ENCODE assay signal across 1 cellular context in the genomic region with DNA sequence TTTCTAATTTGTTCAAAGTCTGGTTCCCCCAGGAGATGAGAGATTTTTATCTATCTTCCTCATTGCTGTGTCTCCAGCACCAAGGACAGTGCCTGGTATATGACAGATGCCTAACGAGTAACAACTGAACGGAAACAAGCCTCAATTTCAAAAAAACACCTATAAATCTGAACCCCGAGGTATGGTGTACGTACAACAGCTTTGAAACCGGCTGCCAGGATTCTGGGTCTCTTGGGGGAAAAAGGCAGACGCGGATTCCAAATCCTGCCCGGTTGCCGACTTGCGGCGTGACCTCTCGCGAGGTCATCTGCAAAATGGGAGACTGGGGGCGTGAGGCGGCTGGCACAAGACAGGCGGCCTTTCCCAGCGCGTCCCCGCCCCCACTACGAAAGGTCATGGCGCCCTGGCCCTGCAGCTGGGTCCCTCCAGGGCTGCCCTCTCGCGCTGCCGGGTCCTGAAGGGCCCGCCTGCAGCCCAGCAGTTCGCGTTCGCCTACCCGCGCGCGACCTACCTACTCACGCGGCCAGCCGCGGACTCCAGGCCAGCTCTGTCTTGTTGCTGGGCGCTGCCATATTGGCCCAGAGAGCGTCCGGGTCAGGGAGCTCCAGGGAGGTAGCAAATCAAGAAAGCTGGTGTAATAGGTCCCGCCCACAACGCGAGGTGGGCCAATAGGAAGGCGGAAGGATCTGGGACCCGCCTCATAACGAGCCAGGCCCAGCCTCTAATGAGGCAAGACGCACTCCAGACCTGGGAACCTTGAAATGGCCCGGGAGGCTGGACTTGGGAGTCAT.
A peak's percentile ranks its signal among the peaks of the same experiment; 100 is the strongest.
TF ChIP-seq lines count a peak whose summit lies in the region.

A gene with protein sequence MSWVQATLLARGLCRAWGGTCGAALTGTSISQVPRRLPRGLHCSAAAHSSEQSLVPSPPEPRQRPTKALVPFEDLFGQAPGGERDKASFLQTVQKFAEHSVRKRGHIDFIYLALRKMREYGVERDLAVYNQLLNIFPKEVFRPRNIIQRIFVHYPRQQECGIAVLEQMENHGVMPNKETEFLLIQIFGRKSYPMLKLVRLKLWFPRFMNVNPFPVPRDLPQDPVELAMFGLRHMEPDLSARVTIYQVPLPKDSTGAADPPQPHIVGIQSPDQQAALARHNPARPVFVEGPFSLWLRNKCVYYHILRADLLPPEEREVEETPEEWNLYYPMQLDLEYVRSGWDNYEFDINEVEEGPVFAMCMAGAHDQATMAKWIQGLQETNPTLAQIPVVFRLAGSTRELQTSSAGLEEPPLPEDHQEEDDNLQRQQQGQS (minus strand): TSS at position 584 of the 791 bp plus-strand sequence. CDS start 9,964 bp downstream, outside the sequence.

TF ChIP-seq in HepG2, 621 proteins besides CTCF, POLR2A, EP300 and RAD21 (continued from another document and continues in another):
- TF ChIP-seq NR1H2 (CRISPR knock-in tag; IDR thresholded peaks at IDR 0.05; ENCODE audit: borderline replicate concordance, low read depth) (no peak), MAZ (IDR thresholded peaks at IDR 0.05; ENCODE audit: borderline replicate concordance, low read depth, low read length) (no peak), MAZ (CRISPR knock-in tag; IDR thresholded peaks at IDR 0.05; ENCODE audit: low read depth) (peak; percentile 93), ZNF274 (CRISPR knock-in tag; IDR thresholded peaks at IDR 0.05) (peak; percentile 87), ZNF207 (IDR thresholded peaks at IDR 0.05; ENCODE audit: borderline replicate concordance) (no peak), ZNF230 (CRISPR knock-in tag; IDR thresholded peaks at IDR 0.05) (peak; percentile 53; the same call in 1 of the 2 replicates), GATA4 (IDR thresholded peaks at IDR 0.05; ENCODE audit: borderline replicate concordance, low read depth) (no peak), ZNF335 (CRISPR knock-in tag; IDR thresholded peaks at IDR 0.05) (peak; percentile 65; the same call in 1 of the 2 replicates), ZNF547 (CRISPR knock-in tag; IDR thresholded peaks at IDR 0.05) (peak; percentile 78; the same call in 1 of the 2 replicates), HNRNPK (IDR thresholded peaks at IDR 0.05; ENCODE audit: low read depth, low read length, poor library complexity, severe bottlenecking) (no peak), MATR3 (CRISPR knock-in tag; IDR thresholded peaks at IDR 0.05) (no peak), ZNF484 (CRISPR knock-in tag; IDR thresholded peaks at IDR 0.05; ENCODE audit: borderline replicate concordance, low read depth) (no peak), ZNF589 (CRISPR knock-in tag; conservative IDR thresholded peaks at IDR 0.05) (peak; percentile 54; the same call in 1 of the 2 replicates), PAF1 (CRISPR knock-in tag; IDR thresholded peaks at IDR 0.05) (no peak)
- TF ChIP-seq, protein P1, sequence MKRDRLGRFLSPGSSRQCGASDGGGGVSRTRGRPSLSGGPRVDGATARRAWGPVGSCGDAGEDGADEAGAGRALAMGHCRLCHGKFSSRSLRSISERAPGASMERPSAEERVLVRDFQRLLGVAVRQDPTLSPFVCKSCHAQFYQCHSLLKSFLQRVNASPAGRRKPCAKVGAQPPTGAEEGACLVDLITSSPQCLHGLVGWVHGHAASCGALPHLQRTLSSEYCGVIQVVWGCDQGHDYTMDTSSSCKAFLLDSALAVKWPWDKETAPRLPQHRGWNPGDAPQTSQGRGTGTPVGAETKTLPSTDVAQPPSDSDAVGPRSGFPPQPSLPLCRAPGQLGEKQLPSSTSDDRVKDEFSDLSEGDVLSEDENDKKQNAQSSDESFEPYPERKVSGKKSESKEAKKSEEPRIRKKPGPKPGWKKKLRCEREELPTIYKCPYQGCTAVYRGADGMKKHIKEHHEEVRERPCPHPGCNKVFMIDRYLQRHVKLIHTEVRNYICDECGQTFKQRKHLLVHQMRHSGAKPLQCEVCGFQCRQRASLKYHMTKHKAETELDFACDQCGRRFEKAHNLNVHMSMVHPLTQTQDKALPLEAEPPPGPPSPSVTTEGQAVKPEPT (CRISPR knock-in tag; IDR thresholded peaks at IDR 0.05; ENCODE audit: low read depth): 0 out of 2 replicates have a peak, but pooled peaks have one; percentile 76
- TF ChIP-seq, protein P2, sequence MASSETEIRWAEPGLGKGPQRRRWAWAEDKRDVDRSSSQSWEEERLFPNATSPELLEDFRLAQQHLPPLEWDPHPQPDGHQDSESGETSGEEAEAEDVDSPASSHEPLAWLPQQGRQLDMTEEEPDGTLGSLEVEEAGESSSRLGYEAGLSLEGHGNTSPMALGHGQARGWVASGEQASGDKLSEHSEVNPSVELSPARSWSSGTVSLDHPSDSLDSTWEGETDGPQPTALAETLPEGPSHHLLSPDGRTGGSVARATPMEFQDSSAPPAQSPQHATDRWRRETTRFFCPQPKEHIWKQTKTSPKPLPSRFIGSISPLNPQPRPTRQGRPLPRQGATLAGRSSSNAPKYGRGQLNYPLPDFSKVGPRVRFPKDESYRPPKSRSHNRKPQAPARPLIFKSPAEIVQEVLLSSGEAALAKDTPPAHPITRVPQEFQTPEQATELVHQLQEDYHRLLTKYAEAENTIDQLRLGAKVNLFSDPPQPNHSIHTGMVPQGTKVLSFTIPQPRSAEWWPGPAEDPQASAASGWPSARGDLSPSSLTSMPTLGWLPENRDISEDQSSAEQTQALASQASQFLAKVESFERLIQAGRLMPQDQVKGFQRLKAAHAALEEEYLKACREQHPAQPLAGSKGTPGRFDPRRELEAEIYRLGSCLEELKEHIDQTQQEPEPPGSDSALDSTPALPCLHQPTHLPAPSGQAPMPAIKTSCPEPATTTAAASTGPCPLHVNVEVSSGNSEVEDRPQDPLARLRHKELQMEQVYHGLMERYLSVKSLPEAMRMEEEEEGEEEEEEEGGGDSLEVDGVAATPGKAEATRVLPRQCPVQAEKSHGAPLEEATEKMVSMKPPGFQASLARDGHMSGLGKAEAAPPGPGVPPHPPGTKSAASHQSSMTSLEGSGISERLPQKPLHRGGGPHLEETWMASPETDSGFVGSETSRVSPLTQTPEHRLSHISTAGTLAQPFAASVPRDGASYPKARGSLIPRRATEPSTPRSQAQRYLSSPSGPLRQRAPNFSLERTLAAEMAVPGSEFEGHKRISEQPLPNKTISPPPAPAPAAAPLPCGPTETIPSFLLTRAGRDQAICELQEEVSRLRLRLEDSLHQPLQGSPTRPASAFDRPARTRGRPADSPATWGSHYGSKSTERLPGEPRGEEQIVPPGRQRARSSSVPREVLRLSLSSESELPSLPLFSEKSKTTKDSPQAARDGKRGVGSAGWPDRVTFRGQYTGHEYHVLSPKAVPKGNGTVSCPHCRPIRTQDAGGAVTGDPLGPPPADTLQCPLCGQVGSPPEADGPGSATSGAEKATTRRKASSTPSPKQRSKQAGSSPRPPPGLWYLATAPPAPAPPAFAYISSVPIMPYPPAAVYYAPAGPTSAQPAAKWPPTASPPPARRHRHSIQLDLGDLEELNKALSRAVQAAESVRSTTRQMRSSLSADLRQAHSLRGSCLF (CRISPR knock-in tag; IDR thresholded peaks at IDR 0.05; ENCODE audit: borderline replicate concordance): no peak
- TF ChIP-seq, protein P3, sequence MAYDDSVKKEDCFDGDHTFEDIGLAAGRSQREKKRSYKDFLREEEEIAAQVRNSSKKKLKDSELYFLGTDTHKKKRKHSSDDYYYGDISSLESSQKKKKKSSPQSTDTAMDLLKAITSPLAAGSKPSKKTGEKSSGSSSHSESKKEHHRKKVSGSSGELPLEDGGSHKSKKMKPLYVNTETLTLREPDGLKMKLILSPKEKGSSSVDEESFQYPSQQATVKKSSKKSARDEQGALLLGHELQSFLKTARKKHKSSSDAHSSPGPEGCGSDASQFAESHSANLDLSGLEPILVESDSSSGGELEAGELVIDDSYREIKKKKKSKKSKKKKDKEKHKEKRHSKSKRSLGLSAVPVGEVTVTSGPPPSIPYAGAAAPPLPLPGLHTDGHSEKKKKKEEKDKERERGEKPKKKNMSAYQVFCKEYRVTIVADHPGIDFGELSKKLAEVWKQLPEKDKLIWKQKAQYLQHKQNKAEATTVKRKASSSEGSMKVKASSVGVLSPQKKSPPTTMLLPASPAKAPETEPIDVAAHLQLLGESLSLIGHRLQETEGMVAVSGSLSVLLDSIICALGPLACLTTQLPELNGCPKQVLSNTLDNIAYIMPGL (CRISPR knock-in tag; IDR thresholded peaks at IDR 0.05; ENCODE audit: borderline replicate concordance in 1 of 2, low read depth in 1 of 2): peak in 1 of 2 experiments; percentile 82; a peak in 2 of 4 replicates
- TF ChIP-seq, protein P4, sequence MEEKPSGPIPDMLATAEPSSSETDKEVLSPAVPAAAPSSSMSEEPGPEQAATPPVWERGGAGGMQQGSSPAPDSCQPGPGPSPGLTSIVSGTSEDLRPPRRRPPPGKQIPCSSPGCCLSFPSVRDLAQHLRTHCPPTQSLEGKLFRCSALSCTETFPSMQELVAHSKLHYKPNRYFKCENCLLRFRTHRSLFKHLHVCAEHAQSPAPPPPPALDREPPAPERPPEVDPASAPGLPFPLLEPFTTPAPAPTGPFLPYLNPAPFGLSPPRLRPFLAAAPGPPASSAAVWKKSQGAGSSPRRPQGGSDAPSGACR (CRISPR knock-in tag; IDR thresholded peaks at IDR 0.05): peak; percentile 72; the same call in 1 of the 2 replicates
- TF ChIP-seq, protein P5, sequence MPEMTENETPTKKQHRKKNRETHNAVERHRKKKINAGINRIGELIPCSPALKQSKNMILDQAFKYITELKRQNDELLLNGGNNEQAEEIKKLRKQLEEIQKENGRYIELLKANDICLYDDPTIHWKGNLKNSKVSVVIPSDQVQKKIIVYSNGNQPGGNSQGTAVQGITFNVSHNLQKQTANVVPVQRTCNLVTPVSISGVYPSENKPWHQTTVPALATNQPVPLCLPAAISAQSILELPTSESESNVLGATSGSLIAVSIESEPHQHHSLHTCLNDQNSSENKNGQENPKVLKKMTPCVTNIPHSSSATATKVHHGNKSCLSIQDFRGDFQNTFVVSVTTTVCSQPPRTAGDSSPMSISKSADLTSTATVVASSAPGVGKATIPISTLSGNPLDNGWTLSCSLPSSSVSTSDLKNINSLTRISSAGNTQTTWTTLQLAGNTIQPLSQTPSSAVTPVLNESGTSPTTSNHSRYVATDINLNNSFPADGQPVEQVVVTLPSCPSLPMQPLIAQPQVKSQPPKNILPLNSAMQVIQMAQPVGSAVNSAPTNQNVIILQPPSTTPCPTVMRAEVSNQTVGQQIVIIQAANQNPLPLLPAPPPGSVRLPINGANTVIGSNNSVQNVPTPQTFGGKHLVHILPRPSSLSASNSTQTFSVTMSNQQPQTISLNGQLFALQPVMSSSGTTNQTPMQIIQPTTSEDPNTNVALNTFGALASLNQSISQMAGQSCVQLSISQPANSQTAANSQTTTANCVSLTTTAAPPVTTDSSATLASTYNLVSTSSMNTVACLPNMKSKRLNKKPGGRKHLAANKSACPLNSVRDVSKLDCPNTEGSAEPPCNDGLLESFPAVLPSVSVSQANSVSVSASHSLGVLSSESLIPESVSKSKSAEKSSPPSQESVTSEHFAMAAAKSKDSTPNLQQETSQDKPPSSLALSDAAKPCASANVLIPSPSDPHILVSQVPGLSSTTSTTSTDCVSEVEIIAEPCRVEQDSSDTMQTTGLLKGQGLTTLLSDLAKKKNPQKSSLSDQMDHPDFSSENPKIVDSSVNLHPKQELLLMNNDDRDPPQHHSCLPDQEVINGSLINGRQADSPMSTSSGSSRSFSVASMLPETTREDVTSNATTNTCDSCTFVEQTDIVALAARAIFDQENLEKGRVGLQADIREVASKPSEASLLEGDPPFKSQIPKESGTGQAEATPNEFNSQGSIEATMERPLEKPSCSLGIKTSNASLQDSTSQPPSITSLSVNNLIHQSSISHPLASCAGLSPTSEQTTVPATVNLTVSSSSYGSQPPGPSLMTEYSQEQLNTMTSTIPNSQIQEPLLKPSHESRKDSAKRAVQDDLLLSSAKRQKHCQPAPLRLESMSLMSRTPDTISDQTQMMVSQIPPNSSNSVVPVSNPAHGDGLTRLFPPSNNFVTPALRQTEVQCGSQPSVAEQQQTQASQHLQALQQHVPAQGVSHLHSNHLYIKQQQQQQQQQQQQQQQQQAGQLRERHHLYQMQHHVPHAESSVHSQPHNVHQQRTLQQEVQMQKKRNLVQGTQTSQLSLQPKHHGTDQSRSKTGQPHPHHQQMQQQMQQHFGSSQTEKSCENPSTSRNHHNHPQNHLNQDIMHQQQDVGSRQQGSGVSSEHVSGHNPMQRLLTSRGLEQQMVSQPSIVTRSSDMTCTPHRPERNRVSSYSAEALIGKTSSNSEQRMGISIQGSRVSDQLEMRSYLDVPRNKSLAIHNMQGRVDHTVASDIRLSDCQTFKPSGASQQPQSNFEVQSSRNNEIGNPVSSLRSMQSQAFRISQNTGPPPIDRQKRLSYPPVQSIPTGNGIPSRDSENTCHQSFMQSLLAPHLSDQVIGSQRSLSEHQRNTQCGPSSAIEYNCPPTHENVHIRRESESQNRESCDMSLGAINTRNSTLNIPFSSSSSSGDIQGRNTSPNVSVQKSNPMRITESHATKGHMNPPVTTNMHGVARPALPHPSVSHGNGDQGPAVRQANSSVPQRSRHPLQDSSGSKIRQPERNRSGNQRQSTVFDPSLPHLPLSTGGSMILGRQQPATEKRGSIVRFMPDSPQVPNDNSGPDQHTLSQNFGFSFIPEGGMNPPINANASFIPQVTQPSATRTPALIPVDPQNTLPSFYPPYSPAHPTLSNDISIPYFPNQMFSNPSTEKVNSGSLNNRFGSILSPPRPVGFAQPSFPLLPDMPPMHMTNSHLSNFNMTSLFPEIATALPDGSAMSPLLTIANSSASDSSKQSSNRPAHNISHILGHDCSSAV (CRISPR knock-in tag; IDR thresholded peaks at IDR 0.05; ENCODE audit: borderline replicate concordance): no peak
- TF ChIP-seq, protein P6, sequence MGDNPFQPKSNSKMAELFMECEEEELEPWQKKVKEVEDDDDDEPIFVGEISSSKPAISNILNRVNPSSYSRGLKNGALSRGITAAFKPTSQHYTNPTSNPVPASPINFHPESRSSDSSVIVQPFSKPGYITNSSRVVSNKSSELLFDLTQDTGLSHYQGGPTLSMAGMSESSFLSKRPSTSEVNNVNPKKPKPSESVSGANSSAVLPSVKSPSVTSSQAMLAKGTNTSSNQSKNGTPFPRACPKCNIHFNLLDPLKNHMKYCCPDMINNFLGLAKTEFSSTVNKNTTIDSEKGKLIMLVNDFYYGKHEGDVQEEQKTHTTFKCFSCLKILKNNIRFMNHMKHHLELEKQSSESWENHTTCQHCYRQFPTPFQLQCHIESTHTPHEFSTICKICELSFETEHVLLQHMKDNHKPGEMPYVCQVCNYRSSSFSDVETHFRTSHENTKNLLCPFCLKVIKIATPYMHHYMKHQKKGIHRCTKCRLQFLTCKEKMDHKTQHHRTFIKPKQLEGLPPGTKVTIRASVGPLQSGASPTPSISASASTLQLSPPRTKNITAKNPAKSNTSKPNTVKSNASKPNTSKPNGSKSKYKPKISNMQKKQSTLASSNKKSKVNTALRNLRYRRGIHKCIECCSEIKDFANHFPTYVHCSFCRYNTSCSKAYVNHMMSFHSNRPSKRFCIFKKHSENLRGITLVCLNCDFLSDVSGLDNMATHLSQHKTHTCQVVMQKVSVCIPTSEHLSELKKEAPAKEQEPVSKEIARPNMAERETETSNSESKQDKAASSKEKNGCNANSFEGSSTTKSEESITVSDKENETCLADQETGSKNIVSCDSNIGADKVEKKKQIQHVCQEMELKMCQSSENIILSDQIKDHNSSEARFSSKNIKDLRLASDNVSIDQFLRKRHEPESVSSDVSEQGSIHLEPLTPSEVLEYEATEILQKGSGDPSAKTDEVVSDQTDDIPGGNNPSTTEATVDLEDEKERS (CRISPR knock-in tag; IDR thresholded peaks at IDR 0.05): peak; percentile 78; the same call in 1 of the 2 replicates
- TF ChIP-seq, protein P7, sequence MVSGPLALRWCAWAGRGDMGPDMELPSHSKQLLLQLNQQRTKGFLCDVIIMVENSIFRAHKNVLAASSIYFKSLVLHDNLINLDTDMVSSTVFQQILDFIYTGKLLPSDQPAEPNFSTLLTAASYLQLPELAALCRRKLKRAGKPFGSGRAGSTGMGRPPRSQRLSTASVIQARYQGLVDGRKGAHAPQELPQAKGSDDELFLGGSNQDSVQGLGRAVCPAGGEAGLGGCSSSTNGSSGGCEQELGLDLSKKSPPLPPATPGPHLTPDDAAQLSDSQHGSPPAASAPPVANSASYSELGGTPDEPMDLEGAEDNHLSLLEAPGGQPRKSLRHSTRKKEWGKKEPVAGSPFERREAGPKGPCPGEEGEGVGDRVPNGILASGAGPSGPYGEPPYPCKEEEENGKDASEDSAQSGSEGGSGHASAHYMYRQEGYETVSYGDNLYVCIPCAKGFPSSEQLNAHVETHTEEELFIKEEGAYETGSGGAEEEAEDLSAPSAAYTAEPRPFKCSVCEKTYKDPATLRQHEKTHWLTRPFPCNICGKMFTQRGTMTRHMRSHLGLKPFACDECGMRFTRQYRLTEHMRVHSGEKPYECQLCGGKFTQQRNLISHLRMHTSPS (CRISPR knock-in tag; IDR thresholded peaks at IDR 0.05; ENCODE audit: low read depth): no peak
